9 cellular contexts compared by ENCODE assay signal in the genomic region with DNA sequence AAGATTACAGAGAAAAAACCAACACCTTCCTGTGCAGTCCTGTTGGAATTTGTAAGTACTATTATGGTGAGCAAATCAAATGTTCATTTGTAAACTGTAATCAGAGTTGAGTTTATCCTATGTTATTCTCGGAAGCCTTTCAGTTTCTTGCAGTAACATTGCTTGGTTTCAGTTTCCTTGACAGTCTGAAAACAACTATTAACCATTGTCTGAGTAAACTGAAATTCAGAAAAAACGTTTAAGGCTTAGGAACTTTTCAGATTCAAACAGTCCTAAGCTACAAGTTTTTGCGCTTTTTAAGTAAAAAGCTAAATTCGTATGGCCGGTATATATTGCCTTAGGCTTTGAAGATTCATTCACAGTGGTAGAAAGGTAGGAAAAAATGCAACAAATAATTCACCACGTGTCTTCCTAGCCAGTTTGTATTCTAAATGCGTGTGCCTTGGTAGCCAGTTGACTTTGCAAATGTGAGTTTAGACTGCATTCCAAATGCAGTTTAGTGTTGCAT. TPM values are rescaled to one million over a fixed set of nuclear protein-coding genes. Genes with fewer than 3 reads are reported as not detected.
DNase-seq lines count a peak whose midpoint lies in the region; ATAC-seq, FAIRE-seq and TF ChIP-seq lines count a peak whose summit lies in the region.
"Had no signal": no experiment of that assay in that cellular context is flagged by ENCODE, and none has a peak within 500 bp of the region (broad histone marks: within the 10 kb centered on the region; RNA-seq: fewer than 3 reads in every experiment).

No MANE protein-coding gene starts in this region.

- no peak for FAIRE-seq in urothelium cell line (lab: Jason Lieb, UNC)
- FAIRE-seq: colon had no signal

- peaks cover 27% of the 10 kb centered on the region for H3K4me1 ChIP-seq in SJSA1 (replicated peaks)
- H3K4me1 ChIP-seq in esophagus muscularis mucosa: peaks cover 45 to 65% (median 63%) of the 10 kb centered on the region in 4 donors
- H3K4me1 ChIP-seq in ovary (ENCODE audit: insufficient read depth): peaks cover 10% of the 10 kb centered on the region

- ATAC-seq in HG03280 (IDR thresholded peaks at IDR 0.05; ENCODE audit: unreplicated experiment): no peak

- TF ChIP-seq POLR2A in esophagus muscularis mucosa (IDR thresholded peaks at IDR 0.05; ENCODE audit: low read depth) (no peak), ovary (IDR thresholded peaks at IDR 0.05) (no peak)

- TF ChIP-seq EP300 in esophagus muscularis mucosa (IDR thresholded peaks at IDR 0.05): no peak
- TF ChIP-seq EP300 in ovary (IDR thresholded peaks at IDR 0.05): no peak

- WGBS in esophagus muscularis mucosa: 8% methylated on average over 7 of the region's 7 CpGs
- WGBS in ovary, 3 donors: 0 to 2% (median 1%) methylated on average over 7 of the region's 7 CpGs

- peak overlapping the region; percentile 78 for H3K4me3 ChIP-seq in SJSA1
- peak overlapping the region; percentile 82 to 99 (median 92) for H3K4me3 ChIP-seq in esophagus muscularis mucosa
- H3K4me3 ChIP-seq in ovary: peak overlapping the region; percentile 96

- H3K27ac ChIP-seq in SJSA1 (peak overlapping the region; percentile 95), esophagus muscularis mucosa (replicated peaks in 1 of 4) (peak overlapping the region; percentile 97 to 100 (median 98)), ovary (peak overlapping the region in 1 of 2 donors; percentile 99)

- intact Hi-C loops in esophagus muscularis mucosa (cut with DNase I): loop anchor here (5.0 kb wide), 1 partner anchor 41 kb away; no protein-coding TSS in a partner anchor
- intact Hi-C loops in ovary (cut with DNase I): loop anchor here in 1 of 4 donors (1.0 to 10.0 kb wide), 2 partner anchors 37 to 222 kb away; partner anchors contain the start of gene MIER3

- H3K36me3 ChIP-seq in SJSA1 (peaks cover 48% of the 10 kb centered on the region), esophagus muscularis mucosa (no peaks in the 10 kb centered on the region), ovary (no peaks in the 10 kb centered on the region)

- DNase-seq in SIG-M5 treated with dmso at 0.1 percent for 504 hours (lab: John Stamatoyannopoulos, UW; ENCODE audit: unreplicated experiment): peak; percentile 53
- DNase-seq in SIG-M5 (lab: John Stamatoyannopoulos, UW): no peak
- peak in 1 of 2 experiments; percentile 51 for DNase-seq in SJSA1 (ENCODE audit: low read depth in 1 of 2, low spot score in 2 of 2)
- DNase-seq in esophagus muscularis mucosa (ENCODE audit: extremely low spot score): no peak
- DNase-seq in ovary: no peak
- DNase-seq in activated CD4-positive, alpha-beta T cell treated with anti-CD3 and anti-CD28 coated beads, Interleukin-2, amount 50 U/mL, for 1 hour: no peak
- DNase-seq in urothelium cell line (ENCODE audit: low spot score): no peak

- TF ChIP-seq CTCF in esophagus muscularis mucosa (IDR thresholded peaks at IDR 0.05): no peak
- TF ChIP-seq CTCF in ovary (IDR thresholded peaks at IDR 0.05): no peak

- H3K27me3 ChIP-seq in SJSA1 (replicated peaks): no peaks in the 10 kb centered on the region
- H3K27me3 ChIP-seq in esophagus muscularis mucosa: no peaks in the 10 kb centered on the region
- no peaks in the 10 kb centered on the region for H3K27me3 ChIP-seq in ovary

- H3K9me3 ChIP-seq in SJSA1 (replicated peaks) (no peaks in the 10 kb centered on the region), esophagus muscularis mucosa (no peaks in the 10 kb centered on the region), ovary (no peaks in the 10 kb centered on the region)

RNA-seq across cellular contexts. Expression of gene GPBP1, which starts 2.5 kb away (rescaled TPM):
- 69.3 and 77.7 TPM in 2 replicates for total RNA-seq in SJSA1 (2014; rRNA removed; shearing (Covaris generic))
- total RNA-seq in esophagus muscularis mucosa: 10 to 100 TPM; 41.8 to 54.0 (median 48.6) TPM
- 100 to 1,000 TPM in 2 of 7 donors, 10 to 100 TPM in 5; 78.2 to 124 (median 96.1) TPM for total RNA-seq in ovary
- 10 to 100 TPM; 63.7 to 68.4 TPM for polyA plus RNA-seq in ovary
